Comparison of ENCODE assay signal across 17 cellular contexts in the genomic region with DNA sequence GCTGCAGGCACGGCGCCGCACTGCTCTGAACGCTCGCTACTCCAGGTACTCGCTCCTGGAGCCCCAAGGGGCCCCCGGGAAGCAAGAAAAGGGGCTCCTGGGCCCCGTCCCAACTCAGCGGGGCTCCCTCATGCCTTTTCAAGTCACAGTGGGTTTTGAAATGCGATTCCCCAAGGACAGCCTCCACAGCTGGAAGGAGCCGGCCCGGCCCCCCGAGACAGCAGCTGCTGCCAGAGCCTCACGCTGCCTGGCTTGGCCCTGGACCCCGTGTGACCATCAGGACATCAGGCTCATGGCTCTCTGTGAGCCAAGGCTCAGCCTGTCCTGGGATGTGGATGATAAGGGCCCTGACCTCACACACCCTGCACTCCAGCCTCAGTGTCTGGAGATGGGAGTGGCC.
DNase-seq lines count a peak whose midpoint lies in the region; ATAC-seq and TF ChIP-seq lines count a peak whose summit lies in the region.
"Had no signal": no experiment of that assay in that cellular context is flagged by ENCODE, and none has a peak within 500 bp of the region (broad histone marks: within the 10 kb centered on the region; RNA-seq: fewer than 3 reads in every experiment).

No MANE protein-coding gene starts in this region.

- intact Hi-C loops in heart right ventricle (cut with DNase I), result loop anchor here in 2 of 10 donors (10.0 kb wide), 2 partner anchors 65 to 115 kb away; no protein-coding TSS in a partner anchor

- H3K18ac ChIP-seq in neuronal stem cell (ENCODE audit: low read length), result peak overlapping the region; percentile 85

- H3K27me3 ChIP-seq in BLaER1 treated with 17β-estradiol and CSF1 and Interleukin-3, amounts not matched to agents 10 nM and 100 nM, result peaks cover 0 to 18% (median 0%) of the 10 kb centered on the region in 11 experiments; a peak in 7 of 22 replicates
- H3K27me3 ChIP-seq in heart right ventricle (no peaks in the 10 kb centered on the region), neuronal stem cell (ENCODE audit: control insufficient read depth in 3 of 3, insufficient read depth in 3 of 3, low read depth in 1 of 3, low read length in 3 of 3) (no peaks in the 10 kb centered on the region), brain microvascular endothelial cell (replicated peaks) (no peaks in the 10 kb centered on the region)

- H2BK120ac ChIP-seq in neuronal stem cell (ENCODE audit: low read depth, low read length), result no peak overlapping the region

- H2BK12ac ChIP-seq in neuronal stem cell (ENCODE audit: low read length), result no peak overlapping the region

- in situ Hi-C loops in brain microvascular endothelial cell (cut with HindIII; ENCODE audit: low pct_ligation_motif_present, low sequenced_read_pairs), result no loop called here

- peaks cover 16 to 25% (median 23%) of the 10 kb centered on the region in 10 experiments; a peak in 19 of 20 replicates for H3K4me1 ChIP-seq in BLaER1 treated with 17β-estradiol and CSF1 and Interleukin-3, amounts not matched to agents 10 nM and 100 nM
- H3K4me1 ChIP-seq in heart right ventricle, result peaks cover 0 to 12% (median 8%) of the 10 kb centered on the region in 9 donors
- peaks cover 4 to 14% of the 10 kb centered on the region in 2 donors for H3K4me1 ChIP-seq in neuronal stem cell (ENCODE audit: control insufficient read depth in 2 of 2, insufficient read depth in 1 of 2, low read depth in 1 of 2, low read length in 2 of 2)
- H3K4me1 ChIP-seq: A549 had no signal

- no peak overlapping the region for H2BK15ac ChIP-seq in neuronal stem cell (ENCODE audit: low read length)

- H3K4me3 ChIP-seq in BLaER1 treated with 17β-estradiol and CSF1 and Interleukin-3, amounts not matched to agents 10 nM and 100 nM, result no peak overlapping the region
- H3K4me3 ChIP-seq in heart right ventricle, result no peak overlapping the region
- H3K4me3 ChIP-seq in neuronal stem cell (ENCODE audit: low read length in 2 of 2), result no peak overlapping the region
- no peak overlapping the region for H3K4me3 ChIP-seq in brain microvascular endothelial cell (ENCODE audit: low read depth, low read length)
- H3K4me3 ChIP-seq in foreskin fibroblast (ENCODE audit: low read depth in 1 of 2, low read length in 2 of 2), result no peak overlapping the region
- H3K4me3 ChIP-seq: A549 had no signal

- H2AFZ ChIP-seq in neuronal stem cell (ENCODE audit: low read length), result no peak overlapping the region

- no peak overlapping the region for H3K27ac ChIP-seq in BLaER1 treated with 17β-estradiol and CSF1 and Interleukin-3, amounts not matched to agents 10 nM and 100 nM
- H3K27ac ChIP-seq in heart right ventricle (no peak overlapping the region), neuronal stem cell (replicated peaks; ENCODE audit: low read length) (no peak overlapping the region), brain microvascular endothelial cell (no peak overlapping the region)
- H3K27ac ChIP-seq: A549 had no signal

- H2AK5ac ChIP-seq in neuronal stem cell (ENCODE audit: low read depth, low read length), result no peak overlapping the region

- peaks cover 0 to 7% (median 0%) of the 10 kb centered on the region in 11 experiments; a peak in 4 of 22 replicates for H3K36me3 ChIP-seq in BLaER1 treated with 17β-estradiol and CSF1 and Interleukin-3, amounts not matched to agents 10 nM and 100 nM
- H3K36me3 ChIP-seq in heart right ventricle, result peaks cover 0 to 14% (median 0%) of the 10 kb centered on the region in 9 donors
- no peaks in the 10 kb centered on the region for H3K36me3 ChIP-seq in neuronal stem cell (replicated peaks in 1 of 2; ENCODE audit: control insufficient read depth in 2 of 2, insufficient read depth in 2 of 2, low read length in 2 of 2)
- no peaks in the 10 kb centered on the region for H3K36me3 ChIP-seq in brain microvascular endothelial cell (replicated peaks)

- peaks cover 3% of the 10 kb centered on the region for H3K79me1 ChIP-seq in neuronal stem cell (ENCODE audit: low read depth, low read length)

- H4K20me1 ChIP-seq in BLaER1 treated with 17β-estradiol and CSF1 and Interleukin-3, amounts not matched to agents 10 nM and 100 nM, result peaks cover 0 to 71% (median 40%) of the 10 kb centered on the region in 11 experiments; a peak in 13 of 22 replicates

- peak in 6 of 8 donors; percentile 28 to 80 (median 65) for ATAC-seq in heart right ventricle
- ATAC-seq: A549 had no signal

- peak; percentile 4 for DNase-seq in OCI-M1 (lab: John Stamatoyannopoulos, UW)
- peak in 1 of 2 donors; percentile 54 for DNase-seq in heart right ventricle
- DNase-seq in neuronal stem cell (ENCODE audit: low spot score), result no peak
- DNase-seq in brain microvascular endothelial cell, result no peak
- no peak for DNase-seq in foreskin fibroblast
- no peak for DNase-seq in activated CD4-positive, CD25-positive, alpha-beta regulatory T cell (lab: John Stamatoyannopoulos, UW)
- DNase-seq: CD4-positive, CD25-positive, alpha-beta regulatory T cell; KG1; NCI-H1105; NCI-H146; NCI-H2081; NCI-H446 treated with DMSO at 0.1 percent for 48 hours; NCI-H526 treated with DMSO at 0.1 percent for 48 hours; SHP77 treated with DMSO at 0.1 percent for 48 hours; SK-N-SH had no signal

- H3K23ac ChIP-seq in neuronal stem cell (ENCODE audit: low read depth, low read length, poor library complexity), result no peak overlapping the region

- no peak for TF ChIP-seq CTCF in heart right ventricle (IDR thresholded peaks at IDR 0.05)
- no peak for TF ChIP-seq CTCF in brain microvascular endothelial cell (IDR thresholded peaks at IDR 0.05; ENCODE audit: low read depth, low read length, missing control alignments)
- no peak for TF ChIP-seq CTCF in foreskin fibroblast (IDR thresholded peaks at IDR 0.05; ENCODE audit: low read depth, low read length)

- WGBS in heart right ventricle, 2 donors, result 65 to 72% methylated on average over 15 of the region's 15 CpGs
- no CpG with 5 or more reads among the region's 15 CpGs for WGBS in neuronal stem cell (ENCODE audit: extremely low coverage in 2 of 2, insufficient read length in 2 of 2, insufficient replicate concordance in 1 of 2), 2 donors

- H3K4me2 ChIP-seq in BLaER1 treated with 17β-estradiol and CSF1 and Interleukin-3, amounts not matched to agents 10 nM and 100 nM, result peak overlapping the region in 10 of 11 experiments; percentile 25 to 95 (median 78); a peak in 18 of 22 replicates
- no peak overlapping the region for H3K4me2 ChIP-seq in neuronal stem cell (ENCODE audit: insufficient read depth, low read length, poor library complexity, severe bottlenecking)
- H3K4me2 ChIP-seq: A549, SK-N-SH had no signal

- H3K9me3 ChIP-seq in BLaER1 treated with 17β-estradiol and CSF1 and Interleukin-3, amounts not matched to agents 10 nM and 100 nM (replicated peaks in 1 of 11), result peaks cover 2 to 5% (median 3%) of the 10 kb centered on the region in 11 experiments; a peak in 16 of 22 replicates
- peaks cover 0 to 9% (median 3%) of the 10 kb centered on the region in 11 donors for H3K9me3 ChIP-seq in heart right ventricle
- peaks cover 0 to 4% of the 10 kb centered on the region in 2 donors for H3K9me3 ChIP-seq in neuronal stem cell (replicated peaks in 1 of 2; ENCODE audit: control insufficient read depth in 2 of 2, insufficient read depth in 1 of 2, low read depth in 1 of 2, low read length in 2 of 2)
- H3K9me3 ChIP-seq: A549, SK-N-SH had no signal

- H4K8ac ChIP-seq in neuronal stem cell (ENCODE audit: low read depth, low read length), result no peak overlapping the region

- peak overlapping the region in 4 of 11 experiments; percentile 8 to 35 (median 16); a peak in 3 of 22 replicates for H3K9ac ChIP-seq in BLaER1 treated with 17β-estradiol and CSF1 and Interleukin-3, amounts not matched to agents 10 nM and 100 nM
- H3K9ac ChIP-seq in neuronal stem cell (ENCODE audit: low read depth, low read length, poor library complexity), result no peak overlapping the region
- H3K9ac ChIP-seq: SK-N-SH had no signal

- H3K14ac ChIP-seq in neuronal stem cell (ENCODE audit: low read length), result peak overlapping the region; percentile 49

- no peak overlapping the region for H2BK5ac ChIP-seq in neuronal stem cell (ENCODE audit: low read length)

- no peak overlapping the region for H3K4ac ChIP-seq in neuronal stem cell (ENCODE audit: low read length)

- H4K91ac ChIP-seq in neuronal stem cell (ENCODE audit: low read depth, low read length, poor library complexity), result no peak overlapping the region
